Comparison of ENCODE assay signal across 1 cellular context in genomic region chr12:113142173-113142885, GRCh38.
A peak's percentile ranks its signal among the peaks of the same experiment; 100 is the strongest.
TF ChIP-seq lines count a peak whose summit lies in the region.

No MANE protein-coding gene starts in this region.

TF ChIP-seq in HepG2, 621 proteins besides CTCF, POLR2A, EP300 and RAD21:
- no peak for TF ChIP-seq RFX5 (IDR thresholded peaks at IDR 0.05; ENCODE audit: low read depth, low read length)
- peak; percentile 88 for TF ChIP-seq HNRNPL (IDR thresholded peaks at IDR 0.05; ENCODE audit: low read depth, low read length)
- no peak for TF ChIP-seq ZNF224 (CRISPR knock-in tag; IDR thresholded peaks at IDR 0.05)
- TF ChIP-seq TFDP1 (CRISPR knock-in tag; IDR thresholded peaks at IDR 0.05; ENCODE audit: borderline replicate concordance), result no peak
- TF ChIP-seq SIN3B (IDR thresholded peaks at IDR 0.05; ENCODE audit: low read length), result no peak
- no peak for TF ChIP-seq AKAP8 (CRISPR knock-in tag; IDR thresholded peaks at IDR 0.05)
- no peak for TF ChIP-seq SIN3A (IDR thresholded peaks at IDR 0.05; ENCODE audit: borderline replicate concordance, low read depth, low read length)
- peak; percentile 31; the same call in 1 of the 2 replicates for TF ChIP-seq MNT (IDR thresholded peaks at IDR 0.05)
- no peak for TF ChIP-seq ZNF124 (CRISPR knock-in tag; IDR thresholded peaks at IDR 0.05)
